ENCODE assay signal across 2 cellular contexts in genomic region chr11:78014937-78015520, GRCh38.
TF ChIP-seq lines count a peak whose summit lies in the region.

No MANE protein-coding gene starts in this region.

TF ChIP-seq in HEK293, 187 proteins besides CTCF, POLR2A, EP300 and RAD21:
- TF ChIP-seq ZFHX2 (tag by site-specific recombination; conservative IDR thresholded peaks at IDR 0.05) = 0 out of 2 replicates have a peak, but pooled peaks have one; percentile 14

TF ChIP-seq in GM12878, 131 proteins besides CTCF, POLR2A, EP300 and RAD21:
- TF ChIP-seq ZNF687 (IDR thresholded peaks at IDR 0.05) (peak; percentile 87), BHLHE40 (IDR thresholded peaks at IDR 0.05; ENCODE audit: borderline replicate concordance in 1 of 2, low read depth in 2 of 2, low read length in 1 of 2) (peak in 1 of 2 experiments; percentile 41; a peak in 1 of 4 replicates)
